10 cellular contexts compared by ENCODE assay signal in the genomic region with DNA sequence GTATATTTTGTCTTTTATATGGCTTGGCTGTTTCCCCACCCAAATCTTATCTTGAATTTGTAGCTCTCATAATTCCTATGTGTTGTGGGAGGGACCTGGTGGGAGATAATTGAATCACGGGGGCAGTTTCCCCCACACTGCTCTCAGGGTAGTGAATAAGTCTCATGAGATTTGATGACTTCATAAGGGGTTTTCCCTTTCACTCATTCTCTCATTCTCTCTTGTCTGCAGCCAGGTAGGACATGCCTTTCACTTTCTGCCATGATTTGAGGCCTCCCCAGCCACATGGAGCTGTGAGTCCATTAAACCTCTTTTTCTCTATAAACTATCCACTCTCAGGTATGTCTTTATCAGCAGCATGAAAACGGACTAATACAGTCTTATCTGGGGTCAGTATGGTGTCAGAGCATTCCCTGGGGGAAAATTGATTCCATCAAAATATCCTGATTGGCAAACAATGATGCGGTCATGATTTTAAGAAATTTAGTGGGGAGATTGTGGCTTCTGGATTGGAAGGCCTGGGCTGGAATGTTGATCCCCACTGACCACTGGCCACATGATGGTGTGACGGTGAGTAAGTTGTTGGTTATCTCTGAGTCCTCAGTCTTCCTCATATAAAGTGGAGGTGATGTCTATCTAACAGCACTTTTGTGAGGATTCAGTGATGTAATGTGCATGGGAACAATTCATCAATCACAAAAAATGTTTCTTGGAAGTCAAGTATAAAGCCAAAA. TPM values are rescaled to one million over a fixed set of nuclear protein-coding genes. Genes with fewer than 3 reads are reported as not detected.
DNase-seq lines count a peak whose midpoint lies in the region; ATAC-seq, FAIRE-seq and TF ChIP-seq lines count a peak whose summit lies in the region.
"Had no signal": no experiment of that assay in that cellular context is flagged by ENCODE, and none has a peak within 500 bp of the region (broad histone marks: within the 10 kb centered on the region; RNA-seq: fewer than 3 reads in every experiment).

No MANE protein-coding gene starts in this region.

- H3K4me3 ChIP-seq in small intestine (ENCODE audit: low read depth in 1 of 2, low read length in 2 of 2), result no peak overlapping the region

- in situ Hi-C loops in GM13977 (cut with MboI; ENCODE audit: low pct_unique_long_range_greater_than_20kb, low sequenced_read_pairs, unreplicated experiment), result no loop called here

- no peaks in the 10 kb centered on the region for H3K9me3 Mint-ChIP-seq in activated naive CD4-positive, alpha-beta T cell treated with anti-CD3 and anti-CD28 coated beads, Interleukin-2, amount 50 U/mL, for 24 hours
- H3K9me3 Mint-ChIP-seq in stimulated activated effector memory CD8-positive, alpha-beta T cell treated with anti-CD3 and anti-CD28 coated beads, Interleukin-12 subunit alpha, Interleukin-12 subunit beta, amount 100 ng/mL, for 72 hours, result no peaks in the 10 kb centered on the region

- ATAC-seq in HG03066 (IDR thresholded peaks at IDR 0.05; ENCODE audit: low read depth, unreplicated experiment), result peak; percentile 62
- ATAC-seq in stimulated activated effector memory CD8-positive, alpha-beta T cell treated with anti-CD3 and anti-CD28 coated beads, Interleukin-12 subunit alpha, Interleukin-12 subunit beta, amount 100 ng/mL, for 72 hours, result peak; percentile 85

- peak overlapping the region; percentile 3 for H3K4me3 Mint-ChIP-seq in activated naive CD4-positive, alpha-beta T cell treated with anti-CD3 and anti-CD28 coated beads, Interleukin-2, amount 50 U/mL, for 24 hours
- no peak overlapping the region for H3K4me3 Mint-ChIP-seq in stimulated activated effector memory CD8-positive, alpha-beta T cell treated with anti-CD3 and anti-CD28 coated beads, Interleukin-12 subunit alpha, Interleukin-12 subunit beta, amount 100 ng/mL, for 72 hours
- H3K4me3 Mint-ChIP-seq: activated naive CD8-positive, alpha-beta T cell treated with anti-CD3 and anti-CD28 coated beads, Interleukin-2, amount 10 ng/mL, durations not matched to agents 7 days and 5 days had no signal

- peak overlapping the region; percentile 57 for H3K27ac Mint-ChIP-seq in activated naive CD4-positive, alpha-beta T cell treated with anti-CD3 and anti-CD28 coated beads, Interleukin-2, amount 50 U/mL, for 24 hours
- peak overlapping the region; percentile 14 for H3K27ac Mint-ChIP-seq in stimulated activated effector memory CD8-positive, alpha-beta T cell treated with anti-CD3 and anti-CD28 coated beads, Interleukin-12 subunit alpha, Interleukin-12 subunit beta, amount 100 ng/mL, for 72 hours
- H3K27ac Mint-ChIP-seq: activated naive CD8-positive, alpha-beta T cell treated with anti-CD3 and anti-CD28 coated beads, Interleukin-2, amount 10 ng/mL, durations not matched to agents 7 days and 5 days had no signal

- peaks cover 35% of the 10 kb centered on the region for H3K4me1 Mint-ChIP-seq in activated naive CD4-positive, alpha-beta T cell treated with anti-CD3 and anti-CD28 coated beads, Interleukin-2, amount 50 U/mL, for 24 hours
- H3K4me1 Mint-ChIP-seq in stimulated activated effector memory CD8-positive, alpha-beta T cell treated with anti-CD3 and anti-CD28 coated beads, Interleukin-12 subunit alpha, Interleukin-12 subunit beta, amount 100 ng/mL, for 72 hours, result peaks cover 36% of the 10 kb centered on the region

- no peak for FAIRE-seq in small intestine (lab: Jason Lieb, UNC)

- H3K27me3 ChIP-seq in small intestine (ENCODE audit: control insufficient read depth in 2 of 2, insufficient read depth in 2 of 2, low read length in 2 of 2), result no peaks in the 10 kb centered on the region

- H3K36me3 Mint-ChIP-seq in activated naive CD4-positive, alpha-beta T cell treated with anti-CD3 and anti-CD28 coated beads, Interleukin-2, amount 50 U/mL, for 24 hours, result no peaks in the 10 kb centered on the region
- no peaks in the 10 kb centered on the region for H3K36me3 Mint-ChIP-seq in stimulated activated effector memory CD8-positive, alpha-beta T cell treated with anti-CD3 and anti-CD28 coated beads, Interleukin-12 subunit alpha, Interleukin-12 subunit beta, amount 100 ng/mL, for 72 hours
- H3K36me3 Mint-ChIP-seq: activated naive CD8-positive, alpha-beta T cell treated with anti-CD3 and anti-CD28 coated beads, Interleukin-2, amount 10 ng/mL, durations not matched to agents 7 days and 5 days had no signal

- WGBS in small intestine, 3 donors, result 56 to 72% (median 62%) methylated on average over 4 of the region's 4 CpGs

- no peaks in the 10 kb centered on the region for H3K27me3 Mint-ChIP-seq in activated naive CD4-positive, alpha-beta T cell treated with anti-CD3 and anti-CD28 coated beads, Interleukin-2, amount 50 U/mL, for 24 hours

- H3K36me3 ChIP-seq in small intestine (ENCODE audit: control insufficient read depth in 2 of 2, insufficient read depth in 2 of 2, low read length in 2 of 2), result no peaks in the 10 kb centered on the region

- no peaks in the 10 kb centered on the region for H3K4me1 ChIP-seq in small intestine (ENCODE audit: control insufficient read depth in 2 of 2, insufficient read depth in 1 of 2, low read depth in 1 of 2, low read length in 1 of 2)
- H3K4me1 ChIP-seq: parathyroid adenoma had no signal

- H3K27ac ChIP-seq in small intestine (ENCODE audit: low read depth in 1 of 2, low read length in 1 of 2), result no peak overlapping the region
- H3K27ac ChIP-seq: parathyroid adenoma had no signal

- H3K9me3 ChIP-seq in small intestine (ENCODE audit: control insufficient read depth, low read depth), result no peaks in the 10 kb centered on the region

- DNase-seq in activated T-cell treated with anti-CD3 and anti-CD28 coated beads for 48 hours (ENCODE audit: low read depth), result peak; percentile 18
- no peak for DNase-seq in activated T-cell treated with anti-CD3 and anti-CD28 coated beads for 4 hours
- no peak for DNase-seq in stimulated activated effector memory CD8-positive, alpha-beta T cell treated with anti-CD3 and anti-CD28 coated beads, Interleukin-12 subunit alpha, Interleukin-12 subunit beta, amount 100 ng/mL, for 72 hours (ENCODE audit: low spot score in 2 of 2)
- no peak for DNase-seq in AG08396 (ENCODE audit: low spot score)
- no peak for DNase-seq in GM13977 (ENCODE audit: low spot score)
- DNase-seq in small intestine, result no peak
- DNase-seq: activated naive CD8-positive, alpha-beta T cell treated with anti-CD3 and anti-CD28 coated beads, Interleukin-2, amount 10 ng/mL, durations not matched to agents 7 days and 5 days had no signal

- no peak for TF ChIP-seq CTCF in GM13977 (IDR thresholded peaks at IDR 0.05; ENCODE audit: extremely low read depth, insufficient read depth, missing control alignments)

RNA-seq across cellular contexts. Expression of a gene that starts 27.5 kb away (rescaled TPM):
- polyA plus RNA-seq in small intestine, result 10 to 100 TPM; 40.3 to 68.0 (median 57.7) TPM
